9 cellular contexts compared by ENCODE assay signal in the genomic region with DNA sequence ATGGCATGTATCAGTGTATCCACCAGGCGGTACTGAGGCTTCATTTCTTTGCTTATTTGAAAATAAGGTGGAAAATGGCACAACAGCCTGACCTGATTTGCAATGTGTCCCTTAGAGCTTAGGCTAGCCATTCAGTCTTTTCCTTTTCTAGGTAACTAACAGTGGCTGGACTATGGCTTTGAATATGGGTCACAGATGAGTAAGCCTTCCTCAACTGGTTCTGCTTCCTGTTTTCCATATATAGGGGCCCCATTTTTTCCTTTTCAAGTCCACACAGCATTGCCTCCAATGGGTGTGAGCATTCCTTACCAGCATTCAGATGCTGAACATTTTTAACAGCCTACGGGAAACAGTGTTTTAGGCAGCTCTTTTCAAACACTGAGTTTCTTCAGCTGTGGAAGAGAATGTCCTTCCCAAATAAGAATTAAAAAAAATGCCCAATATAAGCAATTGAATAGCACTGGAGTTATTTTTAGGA. TPM values are rescaled to one million over a fixed set of nuclear protein-coding genes. Genes with fewer than 3 reads are reported as not detected.
DNase-seq lines count a peak whose midpoint lies in the region; ATAC-seq and TF ChIP-seq lines count a peak whose summit lies in the region.
"Had no signal": no experiment of that assay in that cellular context is flagged by ENCODE, and none has a peak within 500 bp of the region (broad histone marks: within the 10 kb centered on the region; RNA-seq: fewer than 3 reads in every experiment).

No MANE protein-coding gene starts in this region.

- DNase-seq in A673 (ENCODE audit: low spot score) (no peak), Kasumi-1 (lab: John Stamatoyannopoulos, UW) (peak; percentile 60 to 63), lower lobe of right lung (no peak), hippocampal formation (lab: John Stamatoyannopoulos, UW) (no peak), COLO829 (ENCODE audit: low spot score) (no peak)
- no peak for DNase-seq in activated CD8-positive, alpha-beta T cell treated with anti-CD3 and anti-CD28 coated beads for 36 hours
- no peak for DNase-seq in activated CD4-positive, alpha-beta T cell treated with anti-CD3 and anti-CD28 coated beads for 48 hours
- DNase-seq: NCI-H2081 treated with DMSO at 0.1 percent for 48 hours had no signal

- H3K36me3 Mint-ChIP-seq in activated CD8-positive, alpha-beta T cell treated with anti-CD3 and anti-CD28 coated beads for 36 hours (ENCODE audit: low read depth), result no peaks in the 10 kb centered on the region

- H3K4me1 ChIP-seq in A673 (ENCODE audit: insufficient read depth, low read length, poor library complexity, severe bottlenecking) (peaks cover 23% of the 10 kb centered on the region), lower lobe of right lung (peaks cover 45% of the 10 kb centered on the region)

- H3K9me3 ChIP-seq in A673 (ENCODE audit: low read depth, low read length, poor library complexity, severe bottlenecking), result no peaks in the 10 kb centered on the region
- H3K9me3 ChIP-seq in lower lobe of right lung, result no peaks in the 10 kb centered on the region

- peaks cover 23% of the 10 kb centered on the region for H3K4me1 Mint-ChIP-seq in activated CD8-positive, alpha-beta T cell treated with anti-CD3 and anti-CD28 coated beads for 36 hours (ENCODE audit: low read depth)

- H3K9me3 Mint-ChIP-seq in activated CD8-positive, alpha-beta T cell treated with anti-CD3 and anti-CD28 coated beads for 36 hours, result no peaks in the 10 kb centered on the region

- H3K27me3 ChIP-seq in A673 (replicated peaks; ENCODE audit: insufficient read depth, low read depth, low read length, poor library complexity) (no peaks in the 10 kb centered on the region), lower lobe of right lung (ENCODE audit: low read depth) (no peaks in the 10 kb centered on the region)

- peak; percentile 1 to 9 for ATAC-seq in lower lobe of right lung
- no peak for ATAC-seq in activated CD8-positive, alpha-beta T cell treated with anti-CD3 and anti-CD28 coated beads for 36 hours

- peak overlapping the region; percentile 15 for H3K27ac ChIP-seq in A673 (ENCODE audit: low read depth, low read length, poor library complexity, severe bottlenecking)
- peak overlapping the region; percentile 55 for H3K27ac ChIP-seq in cingulate gyrus (ENCODE audit: low read depth, low read length)
- peak overlapping the region; percentile 79 for H3K27ac ChIP-seq in lower lobe of right lung

- H3K27ac Mint-ChIP-seq in activated CD8-positive, alpha-beta T cell treated with anti-CD3 and anti-CD28 coated beads for 36 hours, result no peak overlapping the region

- H3K4me3 ChIP-seq in A673 (ENCODE audit: low read depth, low read length, poor library complexity, severe bottlenecking) (no peak overlapping the region), lower lobe of right lung (no peak overlapping the region)

- no TSS peak for BruUV-seq in A673 (replicated peaks; lab: Mats Ljungman, UMichigan)

- H3K36me3 ChIP-seq in A673 (ENCODE audit: insufficient read depth, low read length, poor library complexity, severe bottlenecking), result no peaks in the 10 kb centered on the region
- H3K36me3 ChIP-seq in lower lobe of right lung, result no peaks in the 10 kb centered on the region

- intact Hi-C loops in A673 (cut with micrococcal nuclease; ENCODE audit: unreplicated experiment), result no loop called here
- intact Hi-C loops in lower lobe of right lung (cut with DNase I), result no loop called here
- intact Hi-C loops in activated CD8-positive, alpha-beta T cell treated with anti-CD3 and anti-CD28 coated beads for 36 hours (cut with micrococcal nuclease), result no loop called here

- no peak overlapping the region for H3K4me3 Mint-ChIP-seq in activated CD8-positive, alpha-beta T cell treated with anti-CD3 and anti-CD28 coated beads for 36 hours

- TF ChIP-seq CTCF in A673 (conservative IDR thresholded peaks at IDR 0.05; ENCODE audit: low read depth, low read length), result no peak
- no peak for TF ChIP-seq CTCF in lower lobe of right lung (IDR thresholded peaks at IDR 0.05)
- TF ChIP-seq CTCF in activated CD8-positive, alpha-beta T cell treated with anti-CD3 and anti-CD28 coated beads for 36 hours (IDR thresholded peaks at IDR 0.05), result no peak

- POLR2A ChIA-PET in A673 (lab: Charles Lee; ENCODE audit: low non-redundant PET), result no interaction called here
- POLR2A ChIA-PET in activated CD8-positive, alpha-beta T cell treated with anti-CD3 and anti-CD28 coated beads for 36 hours (lab: Charles Lee), result no interaction called here

- CTCF ChIA-PET in A673 (lab: Charles Lee), result no interaction called here
- CTCF ChIA-PET in activated CD8-positive, alpha-beta T cell treated with anti-CD3 and anti-CD28 coated beads for 36 hours (lab: Charles Lee), result no interaction called here

- no peaks in the 10 kb centered on the region for H3K27me3 Mint-ChIP-seq in activated CD8-positive, alpha-beta T cell treated with anti-CD3 and anti-CD28 coated beads for 36 hours

RNA-seq across cellular contexts. Expression of gene ITGB1, which starts 3.9 kb away (rescaled TPM):
- 276 and 282 TPM in 2 replicates for total RNA-seq in A673 (2021)
- 409 TPM for total RNA-seq in lower lobe of right lung
- total RNA-seq in activated CD8-positive, alpha-beta T cell treated with anti-CD3 and anti-CD28 coated beads for 36 hours, result 10 to 100 TPM; 45.1 to 45.4 TPM

Comparison
In these comparisons a context has a peak if more than half of its experiments do, and no peak if none do; other contexts are left out.
1. DNase-seq: peak in Kasumi-1 (2 of 2); none in A673 (single experiment), lower lobe of right lung (single experiment), hippocampal formation (0 of 2), activated CD8-positive, alpha-beta T cell treated with anti-CD3 and anti-CD28 coated beads for 36 hours (single experiment), activated CD4-positive, alpha-beta T cell treated with anti-CD3 and anti-CD28 coated beads for 48 hours (single experiment) and COLO829 (single experiment).
2. H3K27ac ChIP-seq: peak in every context shown above with its lines; median percentile 79 in lower lobe of right lung; 55 in cingulate gyrus; 15 in A673.